ENCODE assay signal across 17 cellular contexts in genomic region chr10:29563420-29564035, GRCh38.
"Had no signal": no experiment of that assay in that cellular context is flagged by ENCODE, and none has a peak within 500 bp of the region (broad histone marks: within the 10 kb centered on the region; RNA-seq: fewer than 3 reads in every experiment).

No MANE protein-coding gene starts in this region.

- H3K4me3 ChIP-seq: coronary artery, lung, mucosa of descending colon, thoracic aorta had no signal

- H3K27ac Mint-ChIP-seq: activated naive CD4-positive, alpha-beta T cell treated with anti-CD3 and anti-CD28 coated beads, Interleukin-2, amount 10 ng/mL, durations not matched to agents 7 days and 5 days; activated T-helper 2 cell treated with anti-CD3 and anti-CD28 coated beads, Interferon-gamma antibody, Interleukin-2, Interleukin-4, amounts not matched to agents 10 μg/mL and 5 μg/mL and 100 μg/mL, durations not matched to agents 14 hours and 24 hours and 36 hours; natural killer cell treated with Interleukin-12 subunit alpha and Interleukin-12 subunit beta and Interleukin-15 and Interleukin-18, amount 100 ng/mL, for 72 hours; progenitor cell of endocrine pancreas; stimulated activated naive CD8-positive, alpha-beta T cell treated with anti-CD3 and anti-CD28 coated beads, Interleukin-15, amount 100 ng/mL, for 72 hours; T-helper 17 cell had no signal

- H3K4me1 Mint-ChIP-seq: stimulated activated naive CD8-positive, alpha-beta T cell treated with anti-CD3 and anti-CD28 coated beads, Interleukin-15, amount 100 ng/mL, for 72 hours had no signal

- ATAC-seq: natural killer cell treated with Interleukin-12 subunit alpha and Interleukin-12 subunit beta and Interleukin-15 and Interleukin-18, amount 100 ng/mL, for 72 hours; sciatic nerve; stimulated activated naive CD8-positive, alpha-beta T cell treated with anti-CD3 and anti-CD28 coated beads, Interleukin-15, amount 100 ng/mL, for 72 hours; T-helper 17 cell had no signal

- H3K9me3 Mint-ChIP-seq: activated naive CD4-positive, alpha-beta T cell treated with anti-CD3 and anti-CD28 coated beads, Interleukin-2, amount 10 ng/mL, durations not matched to agents 7 days and 5 days; activated T-helper 2 cell treated with anti-CD3 and anti-CD28 coated beads, Interferon-gamma antibody, Interleukin-2, Interleukin-4, amounts not matched to agents 10 μg/mL and 5 μg/mL and 100 μg/mL, durations not matched to agents 14 hours and 24 hours and 36 hours; natural killer cell treated with Interleukin-12 subunit alpha and Interleukin-12 subunit beta and Interleukin-15 and Interleukin-18, amount 100 ng/mL, for 72 hours; stimulated activated naive CD8-positive, alpha-beta T cell treated with anti-CD3 and anti-CD28 coated beads, Interleukin-15, amount 100 ng/mL, for 72 hours had no signal

- H3K4me3 Mint-ChIP-seq: activated naive CD4-positive, alpha-beta T cell treated with anti-CD3 and anti-CD28 coated beads, Interleukin-2, amount 10 ng/mL, durations not matched to agents 7 days and 5 days; natural killer cell treated with Interleukin-12 subunit alpha and Interleukin-12 subunit beta and Interleukin-15 and Interleukin-18, amount 100 ng/mL, for 72 hours; stimulated activated naive CD8-positive, alpha-beta T cell treated with anti-CD3 and anti-CD28 coated beads, Interleukin-15, amount 100 ng/mL, for 72 hours; T-helper 17 cell had no signal

- H3K36me3 Mint-ChIP-seq: natural killer cell treated with Interleukin-12 subunit alpha and Interleukin-12 subunit beta and Interleukin-15 and Interleukin-18, amount 100 ng/mL, for 72 hours had no signal

- H3K27ac ChIP-seq: thoracic aorta had no signal

- H3K9me3 ChIP-seq: mucosa of descending colon, thoracic aorta had no signal

- DNase-seq: activated CD4-positive, alpha-beta T cell treated with anti-CD3 and anti-CD28 coated beads, Interleukin-2, amount 50 U/mL, for 1 hour; activated naive CD4-positive, alpha-beta T cell treated with anti-CD3 and anti-CD28 coated beads, Interleukin-2, amount 10 ng/mL, durations not matched to agents 7 days and 5 days; caudate nucleus; effector CD8-positive, alpha-beta T cell; hippocampal formation; mucosa of descending colon; nucleus accumbens; stimulated activated CD4-positive, alpha-beta T cell treated with anti-CD3 and anti-CD28 coated beads, Interleukin-4, amount 100 ng/mL, for 24 hours; stimulated activated naive CD8-positive, alpha-beta T cell treated with anti-CD3 and anti-CD28 coated beads, Interleukin-15, amount 100 ng/mL, for 72 hours; T-helper 17 cell had no signal

- H3K27me3 Mint-ChIP-seq: activated naive CD4-positive, alpha-beta T cell treated with anti-CD3 and anti-CD28 coated beads, Interleukin-2, amount 10 ng/mL, durations not matched to agents 7 days and 5 days; natural killer cell treated with Interleukin-12 subunit alpha and Interleukin-12 subunit beta and Interleukin-15 and Interleukin-18, amount 100 ng/mL, for 72 hours; progenitor cell of endocrine pancreas; stimulated activated naive CD8-positive, alpha-beta T cell treated with anti-CD3 and anti-CD28 coated beads, Interleukin-15, amount 100 ng/mL, for 72 hours; T-helper 17 cell had no signal
